24 cellular contexts compared by ENCODE assay signal in genomic region chr17:81904600-81905423, GRCh38. TPM values are rescaled to one million over a fixed set of nuclear protein-coding genes. Genes with fewer than 3 reads are reported as not detected.
DNase-seq lines count a peak whose midpoint lies in the region; ATAC-seq, FAIRE-seq and TF ChIP-seq lines count a peak whose summit lies in the region.
"Had no signal": no experiment of that assay in that cellular context is flagged by ENCODE, and none has a peak within 500 bp of the region (broad histone marks: within the 10 kb centered on the region; RNA-seq: fewer than 3 reads in every experiment).

No MANE protein-coding gene starts in this region.

- no peak for TF ChIP-seq RAD21 in HepG2 (CRISPR knock-in tag; IDR thresholded peaks at IDR 0.05)

- no peaks in the 10 kb centered on the region for H3K9me2 ChIP-seq in OCI-LY7 (ENCODE audit: insufficient read depth, low read length)

- 95% methylated on average over 23 of the region's 28 CpGs for WGBS in HepG2 (ENCODE audit: low lambda C conversion rate)
- 100% methylated on average over 3 of the region's 28 CpGs for WGBS in right lobe of liver (ENCODE audit: insufficient coverage, low coverage, low lambda C conversion rate, missing lambda C conversion rate)

- DNase-seq in HepG2 (ENCODE audit: low spot score) (no peak), right lobe of liver (no peak), OCI-LY7 (ENCODE audit: low spot score) (no peak), left lobe of liver (ENCODE audit: low spot score) (peak; percentile 44), midbrain (lab: John Stamatoyannopoulos, UW) (no peak), GOT3 (lab: John Stamatoyannopoulos, UW) (no peak)
- DNase-seq: Calu3; CD8-positive, alpha-beta memory T cell; DMS79 treated with DMSO at 0.1 percent for 48 hours; GF-D8; KG1; MM.1S; NCI-H1694 treated with DMSO at 0.1 percent for 48 hours; NCI-H2081; NCI-H2171 treated with DMSO at 0.1 percent for 48 hours; NCI-H345; NCI-H524; NCI-H748 treated with DMSO at 0.1 percent for 48 hours; PC-9; RPMI8226; SHP77 treated with DMSO at 0.1 percent for 48 hours had no signal

- CTCF ChIA-PET in HepG2 (lab: Yijun Ruan, JAX; ENCODE audit: low intra/inter-chr PET ratio, low total read pairs) (no interaction called here), OCI-LY7 (lab: Charles Lee; ENCODE audit: unreplicated experiment) (no interaction called here)

- H3K9ac ChIP-seq in HepG2 (ENCODE audit: insufficient read depth, low read depth, low read length), result no peak overlapping the region

- H3K9me3 ChIP-seq in HepG2 (ENCODE audit: low read length) (no peaks in the 10 kb centered on the region), right lobe of liver (no peaks in the 10 kb centered on the region), OCI-LY7 (ENCODE audit: low read length) (no peaks in the 10 kb centered on the region)
- H3K9me3 ChIP-seq: A549 had no signal

- H3K36me3 ChIP-seq in HepG2 (replicated peaks in 1 of 2; ENCODE audit: control insufficient read depth in 1 of 2, insufficient read depth in 2 of 2, low read length in 2 of 2) (peaks cover 49 to 64% of the 10 kb centered on the region in 2 experiments), right lobe of liver (peaks cover 0 to 55% (median 21%) of the 10 kb centered on the region in 4 donors), OCI-LY7 (ENCODE audit: insufficient read depth, low read length) (peaks cover 43% of the 10 kb centered on the region; the same call in 1 of the 2 replicates)

- ATAC-seq in HepG2 (no peak), right lobe of liver (no peak), left lobe of liver (no peak), GM21423 (IDR thresholded peaks at IDR 0.05; ENCODE audit: unreplicated experiment) (no peak)
- ATAC-seq: A549 had no signal

- H2AFZ ChIP-seq in HepG2 (ENCODE audit: low read length) (no peak overlapping the region), OCI-LY7 (ENCODE audit: low read length) (no peak overlapping the region)
- H2AFZ ChIP-seq: PC-9 had no signal

- H3K27ac ChIP-seq in HepG2 (ENCODE audit: extremely low read length, insufficient read depth, low read length) (no peak overlapping the region), right lobe of liver (no peak overlapping the region), OCI-LY7 (ENCODE audit: low read depth, low read length, poor library complexity, severe bottlenecking) (no peak overlapping the region)
- H3K27ac ChIP-seq: A549, PC-9 had no signal

- H4K20me1 ChIP-seq in HepG2 (ENCODE audit: insufficient read depth, low read length) (peaks cover 14% of the 10 kb centered on the region; the same call in 1 of the 2 replicates), OCI-LY7 (ENCODE audit: insufficient read depth, low read length) (no peaks in the 10 kb centered on the region; the same call in 1 of the 2 replicates)

- H3K4me2 ChIP-seq in HepG2 (ENCODE audit: low read depth, low read length) (no peak overlapping the region), OCI-LY7 (ENCODE audit: low read length) (no peak overlapping the region)
- H3K4me2 ChIP-seq: A549, PC-9 had no signal

- H3K4me1 ChIP-seq in HepG2 (ENCODE audit: insufficient read depth, low read length), result peaks cover 42% of the 10 kb centered on the region
- H3K4me1 ChIP-seq in right lobe of liver, result peaks cover 0 to 38% (median 8%) of the 10 kb centered on the region in 4 donors
- H3K4me1 ChIP-seq in OCI-LY7 (ENCODE audit: insufficient read depth, low read length, poor library complexity, severe bottlenecking), result peaks cover under 1% of the 10 kb centered on the region

- TF ChIP-seq EP300 in HepG2 (IDR thresholded peaks at IDR 0.05; ENCODE audit: low read depth in 2 of 2, low read length in 2 of 2) (no peak), HepG2 (CRISPR knock-in tag; IDR thresholded peaks at IDR 0.05; ENCODE audit: borderline replicate concordance) (no peak)

- POLR2A ChIA-PET in HepG2 (lab: Yijun Ruan, JAX) (interaction anchor here (0.9 to 1.5 kb wide), 2 partner anchors 13 to 22 kb away, joined by 3 read pairs; partner anchors contain the start of genes ALYREF and ANAPC11), OCI-LY7 (lab: Charles Lee) (no interaction called here)

- no peak for FAIRE-seq in HepG2 (lab: Jason Lieb, UNC)
- FAIRE-seq: A549, GM12891 had no signal

- intact Hi-C loops in HepG2 (cut with micrococcal nuclease; ENCODE audit: unreplicated experiment) (no loop called here), right lobe of liver (cut with DNase I) (no loop called here), OCI-LY7 (cut with micrococcal nuclease; ENCODE audit: unreplicated experiment) (no loop called here)

- no peaks in the 10 kb centered on the region for H3K27me3 ChIP-seq in HepG2 (ENCODE audit: control insufficient read depth in 1 of 2, insufficient read depth in 2 of 2, low read length in 2 of 2)
- no peaks in the 10 kb centered on the region for H3K27me3 ChIP-seq in right lobe of liver

- TF ChIP-seq CTCF in HepG2 (CRISPR knock-in tag; IDR thresholded peaks at IDR 0.05) (no peak), right lobe of liver (IDR thresholded peaks at IDR 0.05) (no peak), OCI-LY7 (conservative IDR thresholded peaks at IDR 0.05; ENCODE audit: low read length) (no peak)

- no peak overlapping the region for H3K4me3 ChIP-seq in HepG2 (replicated peaks in 1 of 3; ENCODE audit: insufficient read depth in 1 of 3, low read depth in 2 of 3, low read length in 3 of 3)
- no peak overlapping the region for H3K4me3 ChIP-seq in right lobe of liver
- no peak overlapping the region for H3K4me3 ChIP-seq in OCI-LY7 (ENCODE audit: low read depth, low read length, poor library complexity, severe bottlenecking)
- H3K4me3 ChIP-seq: A549, PC-9 had no signal

- in situ Hi-C loops in HepG2 (cut with HindIII; ENCODE audit: extremely low pct_ligation_motif_present, low pct_unique_long_range_greater_than_20kb), result no loop called here

- TF ChIP-seq POLR2A in HepG2 (IDR thresholded peaks at IDR 0.05; ENCODE audit: insufficient read depth in 1 of 2, low read depth in 2 of 2, low read length in 2 of 2) (no peak), right lobe of liver (IDR thresholded peaks at IDR 0.05) (no peak)

- TSS peak; percentile 9 for BruUV-seq in HepG2 (replicated peaks; lab: Mats Ljungman, UMichigan)
- BruUV-seq in OCI-LY7 (replicated peaks; lab: Mats Ljungman, UMichigan), result TSS peak; percentile 58

- H3K79me2 ChIP-seq in HepG2 (ENCODE audit: insufficient read depth, low read length), result peaks cover 22% of the 10 kb centered on the region
- H3K79me2 ChIP-seq in OCI-LY7 (ENCODE audit: insufficient read depth, low read depth, low read length), result no peaks in the 10 kb centered on the region

RNA-seq across cellular contexts. Expression of gene NPB, which starts 2.8 kb away (rescaled TPM):
- total RNA-seq in HepG2 (2016; rRNA removed; fragmentation: Illumina TruSeq; extraction: Trizol) (0.56 and 0.93 TPM in 2 replicates), right lobe of liver (1 to 10 TPM in 2 of 6 experiments, under 1 TPM in 2, not detected in 2; 0.12 to 1.5 (median 0.87) TPM), OCI-LY7 (2022) (2.5 and 2.8 TPM in 2 replicates), left lobe of liver (0.13 TPM)
- total RNA-seq in HepG2 (2016; cell fraction: cytosol; rRNA removed; fragmentation: Illumina TruSeq; extraction: Trizol; ENCODE audit: low read depth), result 0.97 and 1.1 TPM in 2 replicates
- 0.34 and 0.69 TPM in 2 replicates for total RNA-seq in HepG2 (2016; cell fraction: insoluble cytoplasmic fraction; rRNA removed; fragmentation: Illumina TruSeq; extraction: Trizol)
- total RNA-seq in HepG2 (2016; cell fraction: membrane; rRNA removed; fragmentation: Illumina TruSeq; extraction: Trizol), result 0.59 and 0.69 TPM in 2 replicates
- 0.31 and 0.44 TPM in 2 replicates for total RNA-seq in HepG2 (2016; cell fraction: nucleus; rRNA removed; fragmentation: Illumina TruSeq; extraction: Trizol)
- 0.11 and 0.22 TPM in 2 replicates for polyA plus RNA-seq in HepG2 (2011; rRNA removed)
- polyA plus RNA-seq in HepG2 (2011; cell fraction: cytosol; rRNA removed), result 0.59 and 0.70 TPM in 2 replicates
- 0.52 and 0.66 TPM in 2 replicates for polyA plus RNA-seq in HepG2 (2011; cell fraction: nucleus; rRNA removed)
- polyA plus RNA-seq in HepG2 (2012), result 1.6 TPM in 1 of 2 replicates, not detected in the other
- polyA plus RNA-seq in HepG2 (2016; cell fraction: cytosol; fragmentation: Illumina TruSeq; extraction: Trizol; ENCODE audit: low read depth), result 1.2 and 1.7 TPM in 2 replicates
- polyA plus RNA-seq in HepG2 (2016; cell fraction: insoluble cytoplasmic fraction; fragmentation: Illumina TruSeq; extraction: Trizol; ENCODE audit: low read depth), result 0.17 and 0.43 TPM in 2 replicates
- 0.80 and 0.88 TPM in 2 replicates for polyA plus RNA-seq in HepG2 (2016; cell fraction: membrane; fragmentation: Illumina TruSeq; extraction: Trizol; ENCODE audit: low read depth)
- polyA plus RNA-seq in HepG2 (2016; cell fraction: nucleus; fragmentation: Illumina TruSeq; extraction: Trizol; ENCODE audit: insufficient read depth, low read depth), result 1.3 TPM in 1 of 2 replicates, not detected in the other
- polyA minus RNA-seq in HepG2 (2011; rRNA and poly(A)+ RNA removed; ENCODE audit: low replicate concordance), result 0.80 and 1.6 TPM in 2 replicates
- 0.53 TPM in 1 of 2 replicates, not detected in the other for polyA minus RNA-seq in HepG2 (2011; cell fraction: cytosol; rRNA and poly(A)+ RNA removed)
- polyA minus RNA-seq in HepG2 (2011; cell fraction: nucleus; rRNA and poly(A)+ RNA removed), result 0.26 and 0.75 TPM in 2 replicates
- total RNA-seq in OCI-LY7 (2014; rRNA removed; shearing (Covaris generic)), result 3.2 and 3.9 TPM in 2 replicates
- polyA plus RNA-seq: CD8-positive, alpha-beta memory T cell had no signal

RNA-seq across cellular contexts. Expression of gene PCYT2, which starts 6.4 kb away (rescaled TPM):
- total RNA-seq in HepG2 (2016; rRNA removed; fragmentation: Illumina TruSeq; extraction: Trizol) (240 and 297 TPM in 2 replicates), right lobe of liver (100 to 1,000 TPM in 1 of 6 experiments, 10 to 100 TPM in 5; 63.5 to 103 (median 89.3) TPM), OCI-LY7 (2022) (104 and 108 TPM in 2 replicates), left lobe of liver (113 TPM)
- 152 and 156 TPM in 2 replicates for total RNA-seq in HepG2 (2016; cell fraction: cytosol; rRNA removed; fragmentation: Illumina TruSeq; extraction: Trizol; ENCODE audit: low read depth)
- 223 and 298 TPM in 2 replicates for total RNA-seq in HepG2 (2016; cell fraction: insoluble cytoplasmic fraction; rRNA removed; fragmentation: Illumina TruSeq; extraction: Trizol)
- total RNA-seq in HepG2 (2016; cell fraction: membrane; rRNA removed; fragmentation: Illumina TruSeq; extraction: Trizol), result 178 and 208 TPM in 2 replicates
- 220 and 223 TPM in 2 replicates for total RNA-seq in HepG2 (2016; cell fraction: nucleus; rRNA removed; fragmentation: Illumina TruSeq; extraction: Trizol)
- polyA plus RNA-seq in HepG2 (2011; rRNA removed), result 147 and 222 TPM in 2 replicates
- 94.7 and 118 TPM in 2 replicates for polyA plus RNA-seq in HepG2 (2011; cell fraction: cytosol; rRNA removed)
- 1,015 and 1,225 TPM in 2 replicates for polyA plus RNA-seq in HepG2 (2011; cell fraction: nucleus; rRNA removed)
- 124 and 128 TPM in 2 replicates for polyA plus RNA-seq in HepG2 (2012)
- 113 and 134 TPM in 2 replicates for polyA plus RNA-seq in HepG2 (2016; cell fraction: cytosol; fragmentation: Illumina TruSeq; extraction: Trizol; ENCODE audit: low read depth)
- 235 and 242 TPM in 2 replicates for polyA plus RNA-seq in HepG2 (2016; cell fraction: insoluble cytoplasmic fraction; fragmentation: Illumina TruSeq; extraction: Trizol; ENCODE audit: low read depth)
- 149 and 175 TPM in 2 replicates for polyA plus RNA-seq in HepG2 (2016; cell fraction: membrane; fragmentation: Illumina TruSeq; extraction: Trizol; ENCODE audit: low read depth)
- 499 and 551 TPM in 2 replicates for polyA plus RNA-seq in HepG2 (2016; cell fraction: nucleus; fragmentation: Illumina TruSeq; extraction: Trizol; ENCODE audit: insufficient read depth, low read depth)
- 38.6 and 144 TPM in 2 replicates for polyA minus RNA-seq in HepG2 (2011; rRNA and poly(A)+ RNA removed; ENCODE audit: low replicate concordance)
- polyA minus RNA-seq in HepG2 (2011; cell fraction: cytosol; rRNA and poly(A)+ RNA removed), result 47.2 and 54.9 TPM in 2 replicates
- polyA minus RNA-seq in HepG2 (2011; cell fraction: nucleus; rRNA and poly(A)+ RNA removed), result 202 and 210 TPM in 2 replicates
- 70.1 and 70.4 TPM in 2 replicates for total RNA-seq in OCI-LY7 (2014; rRNA removed; shearing (Covaris generic))

RNA-seq across cellular contexts. Expression of gene SIRT7, which starts 13.2 kb away (rescaled TPM):
- total RNA-seq in HepG2 (2016; rRNA removed; fragmentation: Illumina TruSeq; extraction: Trizol) (14.5 and 24.8 TPM in 2 replicates), right lobe of liver (10 to 100 TPM in 4 of 6 experiments, 1 to 10 TPM in 2; 7.4 to 15.0 (median 12.2) TPM), OCI-LY7 (2022) (57.6 and 69.3 TPM in 2 replicates), left lobe of liver (18.0 TPM)
- 71.6 and 74.9 TPM in 2 replicates for total RNA-seq in HepG2 (2016; cell fraction: cytosol; rRNA removed; fragmentation: Illumina TruSeq; extraction: Trizol; ENCODE audit: low read depth)
- 13.5 and 25.0 TPM in 2 replicates for total RNA-seq in HepG2 (2016; cell fraction: insoluble cytoplasmic fraction; rRNA removed; fragmentation: Illumina TruSeq; extraction: Trizol)
- 27.9 and 28.8 TPM in 2 replicates for total RNA-seq in HepG2 (2016; cell fraction: membrane; rRNA removed; fragmentation: Illumina TruSeq; extraction: Trizol)
- total RNA-seq in HepG2 (2016; cell fraction: nucleus; rRNA removed; fragmentation: Illumina TruSeq; extraction: Trizol), result 28.8 and 33.6 TPM in 2 replicates
- polyA plus RNA-seq in HepG2 (2011; rRNA removed), result 8.3 and 10.9 TPM in 2 replicates
- 5.9 and 7.5 TPM in 2 replicates for polyA plus RNA-seq in HepG2 (2011; cell fraction: cytosol; rRNA removed)
- polyA plus RNA-seq in HepG2 (2011; cell fraction: nucleus; rRNA removed), result 73.2 and 80.4 TPM in 2 replicates
- 12.4 and 18.7 TPM in 2 replicates for polyA plus RNA-seq in HepG2 (2012)
- polyA plus RNA-seq in HepG2 (2016; cell fraction: cytosol; fragmentation: Illumina TruSeq; extraction: Trizol; ENCODE audit: low read depth), result 8.7 and 9.0 TPM in 2 replicates
- polyA plus RNA-seq in HepG2 (2016; cell fraction: insoluble cytoplasmic fraction; fragmentation: Illumina TruSeq; extraction: Trizol; ENCODE audit: low read depth), result 13.6 and 15.2 TPM in 2 replicates
- 12.2 and 12.4 TPM in 2 replicates for polyA plus RNA-seq in HepG2 (2016; cell fraction: membrane; fragmentation: Illumina TruSeq; extraction: Trizol; ENCODE audit: low read depth)
- 87.1 and 90.3 TPM in 2 replicates for polyA plus RNA-seq in HepG2 (2016; cell fraction: nucleus; fragmentation: Illumina TruSeq; extraction: Trizol; ENCODE audit: insufficient read depth, low read depth)
- 38.8 and 69.4 TPM in 2 replicates for polyA minus RNA-seq in HepG2 (2011; rRNA and poly(A)+ RNA removed; ENCODE audit: low replicate concordance)
- polyA minus RNA-seq in HepG2 (2011; cell fraction: cytosol; rRNA and poly(A)+ RNA removed), result 8.9 and 16.0 TPM in 2 replicates
- 22.5 and 26.8 TPM in 2 replicates for polyA minus RNA-seq in HepG2 (2011; cell fraction: nucleus; rRNA and poly(A)+ RNA removed)
- total RNA-seq in OCI-LY7 (2014; rRNA removed; shearing (Covaris generic)), result 43.3 and 49.1 TPM in 2 replicates

RNA-seq across cellular contexts. Expression of gene ANAPC11, which starts 13.3 kb away (rescaled TPM):
- total RNA-seq in HepG2 (2016; rRNA removed; fragmentation: Illumina TruSeq; extraction: Trizol) (114 and 127 TPM in 2 replicates), right lobe of liver (100 to 1,000 TPM in 1 of 6 experiments, 10 to 100 TPM in 5; 54.3 to 101 (median 73.3) TPM), OCI-LY7 (2022) (225 and 227 TPM in 2 replicates), left lobe of liver (95.7 TPM)
- 131 and 197 TPM in 2 replicates for total RNA-seq in HepG2 (2016; cell fraction: cytosol; rRNA removed; fragmentation: Illumina TruSeq; extraction: Trizol; ENCODE audit: low read depth)
- total RNA-seq in HepG2 (2016; cell fraction: insoluble cytoplasmic fraction; rRNA removed; fragmentation: Illumina TruSeq; extraction: Trizol), result 108 and 128 TPM in 2 replicates
- 131 and 179 TPM in 2 replicates for total RNA-seq in HepG2 (2016; cell fraction: membrane; rRNA removed; fragmentation: Illumina TruSeq; extraction: Trizol)
- 50.9 and 64.4 TPM in 2 replicates for total RNA-seq in HepG2 (2016; cell fraction: nucleus; rRNA removed; fragmentation: Illumina TruSeq; extraction: Trizol)
- 235 and 250 TPM in 2 replicates for polyA plus RNA-seq in HepG2 (2011; rRNA removed)
- polyA plus RNA-seq in HepG2 (2011; cell fraction: cytosol; rRNA removed), result 444 and 596 TPM in 2 replicates
- polyA plus RNA-seq in HepG2 (2011; cell fraction: nucleus; rRNA removed), result 192 and 202 TPM in 2 replicates
- 95.6 and 161 TPM in 2 replicates for polyA plus RNA-seq in HepG2 (2012)
- 209 and 306 TPM in 2 replicates for polyA plus RNA-seq in HepG2 (2016; cell fraction: cytosol; fragmentation: Illumina TruSeq; extraction: Trizol; ENCODE audit: low read depth)
- polyA plus RNA-seq in HepG2 (2016; cell fraction: insoluble cytoplasmic fraction; fragmentation: Illumina TruSeq; extraction: Trizol; ENCODE audit: low read depth), result 119 and 120 TPM in 2 replicates
- 162 and 209 TPM in 2 replicates for polyA plus RNA-seq in HepG2 (2016; cell fraction: membrane; fragmentation: Illumina TruSeq; extraction: Trizol; ENCODE audit: low read depth)
- 107 and 109 TPM in 2 replicates for polyA plus RNA-seq in HepG2 (2016; cell fraction: nucleus; fragmentation: Illumina TruSeq; extraction: Trizol; ENCODE audit: insufficient read depth, low read depth)
- 68.6 and 147 TPM in 2 replicates for polyA minus RNA-seq in HepG2 (2011; rRNA and poly(A)+ RNA removed; ENCODE audit: low replicate concordance)
- 32.2 and 42.7 TPM in 2 replicates for polyA minus RNA-seq in HepG2 (2011; cell fraction: cytosol; rRNA and poly(A)+ RNA removed)
- 23.0 and 25.9 TPM in 2 replicates for polyA minus RNA-seq in HepG2 (2011; cell fraction: nucleus; rRNA and poly(A)+ RNA removed)
- total RNA-seq in OCI-LY7 (2014; rRNA removed; shearing (Covaris generic)), result 265 and 315 TPM in 2 replicates

RNA-seq across cellular contexts. Expression of gene ALYREF, which starts 13.4 kb away (rescaled TPM):
- total RNA-seq in HepG2 (2016; rRNA removed; fragmentation: Illumina TruSeq; extraction: Trizol) (264 and 269 TPM in 2 replicates), right lobe of liver (10 to 100 TPM; 11.6 to 20.3 (median 18.8) TPM), OCI-LY7 (2022) (377 and 431 TPM in 2 replicates), left lobe of liver (14.5 TPM)
- total RNA-seq in HepG2 (2016; cell fraction: cytosol; rRNA removed; fragmentation: Illumina TruSeq; extraction: Trizol; ENCODE audit: low read depth), result 86.2 and 89.3 TPM in 2 replicates
- total RNA-seq in HepG2 (2016; cell fraction: insoluble cytoplasmic fraction; rRNA removed; fragmentation: Illumina TruSeq; extraction: Trizol), result 272 and 275 TPM in 2 replicates
- 108 and 110 TPM in 2 replicates for total RNA-seq in HepG2 (2016; cell fraction: membrane; rRNA removed; fragmentation: Illumina TruSeq; extraction: Trizol)
- 101 and 105 TPM in 2 replicates for total RNA-seq in HepG2 (2016; cell fraction: nucleus; rRNA removed; fragmentation: Illumina TruSeq; extraction: Trizol)
- 58.4 and 59.8 TPM in 2 replicates for polyA plus RNA-seq in HepG2 (2011; rRNA removed)
- polyA plus RNA-seq in HepG2 (2011; cell fraction: cytosol; rRNA removed), result 45.3 and 72.1 TPM in 2 replicates
- 54.3 and 67.4 TPM in 2 replicates for polyA plus RNA-seq in HepG2 (2011; cell fraction: nucleus; rRNA removed)
- 42.1 and 68.4 TPM in 2 replicates for polyA plus RNA-seq in HepG2 (2012)
- polyA plus RNA-seq in HepG2 (2016; cell fraction: cytosol; fragmentation: Illumina TruSeq; extraction: Trizol; ENCODE audit: low read depth), result 78.5 and 81.9 TPM in 2 replicates
- 267 TPM in 2 replicates for polyA plus RNA-seq in HepG2 (2016; cell fraction: insoluble cytoplasmic fraction; fragmentation: Illumina TruSeq; extraction: Trizol; ENCODE audit: low read depth)
- polyA plus RNA-seq in HepG2 (2016; cell fraction: membrane; fragmentation: Illumina TruSeq; extraction: Trizol; ENCODE audit: low read depth), result 83.5 and 93.6 TPM in 2 replicates
- polyA plus RNA-seq in HepG2 (2016; cell fraction: nucleus; fragmentation: Illumina TruSeq; extraction: Trizol; ENCODE audit: insufficient read depth, low read depth), result 158 and 162 TPM in 2 replicates
- 80.4 and 133 TPM in 2 replicates for polyA minus RNA-seq in HepG2 (2011; rRNA and poly(A)+ RNA removed; ENCODE audit: low replicate concordance)
- polyA minus RNA-seq in HepG2 (2011; cell fraction: cytosol; rRNA and poly(A)+ RNA removed), result 40.2 and 48.3 TPM in 2 replicates
- 44.9 and 56.4 TPM in 2 replicates for polyA minus RNA-seq in HepG2 (2011; cell fraction: nucleus; rRNA and poly(A)+ RNA removed)
- 474 and 621 TPM in 2 replicates for total RNA-seq in OCI-LY7 (2014; rRNA removed; shearing (Covaris generic))
